In genomic region chr12:130074661-130075406, GRCh38 we compare ENCODE assay signal across 18 cellular contexts.
"Had no signal": no experiment of that assay in that cellular context is flagged by ENCODE, and none has a peak within 500 bp of the region (broad histone marks: within the 10 kb centered on the region; RNA-seq: fewer than 3 reads in every experiment).

No MANE protein-coding gene starts in this region.

- DNase-seq: cortex of kidney; effector CD8-positive, alpha-beta T cell; foreskin fibroblast; immature natural killer cell; kidney; left colon; left ventricle myocardium superior; naive thymus-derived CD4-positive, alpha-beta T cell; right cardiac atrium; small intestine; stimulated activated CD4-positive, alpha-beta T cell treated with anti-CD3 and anti-CD28 coated beads, Interleukin-12 subunit alpha, Interleukin-12 subunit beta, amount 100 ng/mL, for 4 hours; stimulated activated CD4-positive, alpha-beta T cell treated with anti-CD3 and anti-CD28 coated beads, Interleukin-2, amount 100 ng/mL, for 48 hours; stimulated activated naive CD4-positive, alpha-beta T cell treated with Interleukin-2 at 50 U/mL for 16 hours; thyroid gland; upper lobe of left lung; uterus had no signal

- H3K27ac ChIP-seq: esophagus muscularis mucosa, thyroid gland, upper lobe of left lung, uterus had no signal

- H3K27me3 ChIP-seq: thyroid gland, upper lobe of left lung, uterus had no signal

- FAIRE-seq: kidney, small intestine had no signal

- H3K4me3 ChIP-seq: dorsolateral prefrontal cortex, esophagus muscularis mucosa, thyroid gland, upper lobe of left lung, uterus had no signal

- H3K36me3 ChIP-seq: esophagus muscularis mucosa, thyroid gland, upper lobe of left lung, uterus had no signal

- H3K4me1 ChIP-seq: esophagus muscularis mucosa, thyroid gland, upper lobe of left lung, uterus had no signal

- H3K9me3 ChIP-seq: esophagus muscularis mucosa, thyroid gland, uterus had no signal
